Comparison of ENCODE assay signal across 23 cellular contexts in genomic region chr13:113371061-113371460, GRCh38. TPM values are rescaled to one million over a fixed set of nuclear protein-coding genes. Genes with fewer than 3 reads are reported as not detected.
A peak's percentile ranks its signal among the peaks of the same experiment; 100 is the strongest.
DNase-seq lines count a peak whose midpoint lies in the region; ATAC-seq and TF ChIP-seq lines count a peak whose summit lies in the region.
"Had no signal": no experiment of that assay in that cellular context is flagged by ENCODE, and none has a peak within 500 bp of the region (broad histone marks: within the 10 kb centered on the region; RNA-seq: fewer than 3 reads in every experiment).

No MANE protein-coding gene starts in this region.

- H3K4me2 ChIP-seq in BLaER1 = peak overlapping the region; percentile 71

- H3K4me1 ChIP-seq in BLaER1 = peaks cover 7% of the 10 kb centered on the region

- H3K36me3 Mint-ChIP-seq in progenitor cell of endocrine pancreas (ENCODE audit: insufficient read depth) = no peaks in the 10 kb centered on the region

- DNase-seq in activated CD8-positive, alpha-beta memory T cell treated with anti-CD3 and anti-CD28 coated beads for 24 hours = peak; percentile 49
- DNase-seq in activated CD8-positive, alpha-beta memory T cell treated with anti-CD3 and anti-CD28 coated beads, Interleukin-2, amount 50 U/mL, for 48 hours = no peak
- peak; percentile 37 for DNase-seq in left lobe of liver (ENCODE audit: low spot score)
- DNase-seq in progenitor cell of endocrine pancreas (ENCODE audit: low spot score, unreplicated experiment) = peak; percentile 4
- no peak for DNase-seq in NCI-H2171 (lab: John Stamatoyannopoulos, UW)
- no peak for DNase-seq in cerebellar cortex (ENCODE audit: low spot score)
- DNase-seq: 8988T; ACHN; CD4-positive, alpha-beta T cell; HFFc6; IMR-90; KG1; MG63; NCI-H1105 treated with DMSO at 0.1 percent for 48 hours; NCI-H146; NCI-H1930; NCI-H446 treated with DMSO at 0.1 percent for 48 hours; NCI-H526; NCI-H82; NK-92 treated with Interleukin-12 subunit alpha and Interleukin-12 subunit beta, amount 100 ng/mL, for 24 hours; PC-3 had no signal

- no peak overlapping the region for H3K9ac ChIP-seq in BLaER1

- no peaks in the 10 kb centered on the region for H4K20me1 ChIP-seq in BLaER1

- H3K4me3 ChIP-seq in BLaER1 = no peak overlapping the region
- H3K4me3 ChIP-seq: MG63 had no signal

- no peaks in the 10 kb centered on the region for H3K9me3 ChIP-seq in BLaER1
- H3K9me3 ChIP-seq: MG63 had no signal

- H3K9me3 Mint-ChIP-seq in progenitor cell of endocrine pancreas (ENCODE audit: low read depth) = no peaks in the 10 kb centered on the region
- H3K9me3 Mint-ChIP-seq: CD4-positive, alpha-beta T cell; HFFc6 had no signal

- H3K27ac Mint-ChIP-seq in progenitor cell of endocrine pancreas = no peak overlapping the region
- H3K27ac Mint-ChIP-seq: CD4-positive, alpha-beta T cell; HFFc6 had no signal

- peaks cover 9% of the 10 kb centered on the region for H3K27me3 Mint-ChIP-seq in progenitor cell of endocrine pancreas
- H3K27me3 Mint-ChIP-seq: CD4-positive, alpha-beta T cell had no signal

- TF ChIP-seq CTCF in progenitor cell of endocrine pancreas (IDR thresholded peaks at IDR 0.05; ENCODE audit: unreplicated experiment) = no peak

- no peaks in the 10 kb centered on the region for H3K27me3 ChIP-seq in BLaER1
- H3K27me3 ChIP-seq: MG63 had no signal

- H3K4me1 Mint-ChIP-seq in progenitor cell of endocrine pancreas (ENCODE audit: low read depth) = no peaks in the 10 kb centered on the region

- ATAC-seq in left lobe of liver = no peak
- ATAC-seq in HG02759 (IDR thresholded peaks at IDR 0.05; ENCODE audit: unreplicated experiment) = no peak
- ATAC-seq: PC-3 had no signal

- H3K36me3 ChIP-seq in BLaER1 = no peaks in the 10 kb centered on the region
- H3K36me3 ChIP-seq: MG63 had no signal

- no peak overlapping the region for H3K27ac ChIP-seq in BLaER1

- H3K4me3 Mint-ChIP-seq in progenitor cell of endocrine pancreas (ENCODE audit: low read depth) = no peak overlapping the region
- H3K4me3 Mint-ChIP-seq: CD4-positive, alpha-beta T cell; HFFc6 had no signal

RNA-seq across cellular contexts. Expression of gene GRTP1, which starts 7.1 kb away (rescaled TPM):
- total RNA-seq in left lobe of liver (38.3 TPM), progenitor cell of endocrine pancreas (22.6 and 26.1 TPM in 2 replicates)

Comparison
In these comparisons a context has a peak if more than half of its experiments do, and no peak if none do; other contexts are left out.
1. DNase-seq: peak in activated CD8-positive, alpha-beta memory T cell treated with anti-CD3 and anti-CD28 coated beads for 24 hours (single experiment), left lobe of liver (single experiment) and progenitor cell of endocrine pancreas (single experiment); none in activated CD8-positive, alpha-beta memory T cell treated with anti-CD3 and anti-CD28 coated beads, Interleukin-2, amount 50 U/mL, for 48 hours (single experiment), NCI-H2171 (single experiment) and cerebellar cortex (single experiment).